ENCODE assay signal across 1 cellular context in genomic region chr18:160831-161570, GRCh38.
TF ChIP-seq lines count a peak whose summit lies in the region.

No MANE protein-coding gene starts in this region.

TF ChIP-seq in SK-N-SH treated with all-trans-retinoic acid at 6 μM for 48 hours, 23 proteins besides CTCF, POLR2A, EP300 and RAD21 (continued from another document):
- no peak for TF ChIP-seq ISL1 (CRISPR knock-in tag; IDR thresholded peaks at IDR 0.05)
- TF ChIP-seq ZNF70 (CRISPR knock-in tag; IDR thresholded peaks at IDR 0.05) = no peak
- TF ChIP-seq PPARA (CRISPR knock-in tag; IDR thresholded peaks at IDR 0.05; ENCODE audit: borderline replicate concordance) = no peak
- no peak for TF ChIP-seq OSR1 (CRISPR knock-in tag; IDR thresholded peaks at IDR 0.05)
- no peak for TF ChIP-seq SNAI2 (CRISPR knock-in tag; IDR thresholded peaks at IDR 0.05)
- TF ChIP-seq ZFP30 (CRISPR knock-in tag; IDR thresholded peaks at IDR 0.05) = no peak
- TF ChIP-seq TCF4 (CRISPR knock-in tag; IDR thresholded peaks at IDR 0.05; ENCODE audit: borderline replicate concordance) = no peak
- no peak for TF ChIP-seq GLIS3 (CRISPR knock-in tag; IDR thresholded peaks at IDR 0.05)
- TF ChIP-seq RARB (CRISPR knock-in tag; IDR thresholded peaks at IDR 0.05) = no peak
- no peak for TF ChIP-seq ZNF8 (CRISPR knock-in tag; IDR thresholded peaks at IDR 0.05)
